In the genomic region with DNA sequence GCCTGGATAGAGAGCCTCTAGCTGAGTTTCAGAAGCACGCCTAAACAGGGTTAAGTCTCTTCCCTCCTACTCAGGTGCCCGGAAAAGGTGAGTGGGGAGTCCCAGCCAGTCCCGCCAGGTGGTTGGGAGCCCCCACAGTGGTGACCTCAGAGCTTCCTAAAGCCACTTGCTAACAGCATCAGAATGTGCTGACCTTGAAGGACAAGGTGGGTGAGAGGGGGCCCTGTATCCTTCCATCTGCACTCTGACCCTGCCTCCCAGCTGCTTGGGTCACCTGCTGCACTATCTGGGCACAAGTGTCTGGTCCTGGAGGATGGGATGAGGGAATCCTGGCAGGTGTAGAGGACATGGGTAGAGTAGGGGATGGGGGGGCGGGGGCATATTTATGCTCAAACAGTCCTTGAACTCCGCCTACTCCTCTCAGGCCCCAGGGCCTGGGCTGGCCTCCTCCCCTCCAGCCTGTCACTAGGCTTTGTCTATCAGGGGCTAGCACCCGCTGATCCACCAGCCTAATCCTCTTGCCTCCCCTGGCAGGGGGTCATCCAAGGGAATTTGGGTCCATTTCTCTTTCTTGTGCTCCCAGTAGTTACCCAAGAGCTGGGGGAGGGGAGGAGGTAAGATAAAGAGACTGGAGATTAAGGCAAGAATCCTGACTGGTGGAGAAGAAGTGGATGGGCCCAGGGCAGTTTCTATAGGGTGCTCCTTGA, we compare ENCODE assay signal across 15 cellular contexts. TPM values are rescaled to one million over a fixed set of nuclear protein-coding genes. Genes with fewer than 3 reads are reported as not detected.
DNase-seq lines count a peak whose midpoint lies in the region; ATAC-seq, FAIRE-seq and TF ChIP-seq lines count a peak whose summit lies in the region.
"Had no signal": no experiment of that assay in that cellular context is flagged by ENCODE, and none has a peak within 500 bp of the region (broad histone marks: within the 10 kb centered on the region; RNA-seq: fewer than 3 reads in every experiment).

No MANE protein-coding gene starts in this region.

- CTCF ChIA-PET in Caco-2 (lab: Charles Lee) = interaction anchor here (0.6 to 11.8 kb wide), 5 partner anchors 9 to 56 kb away, joined by 3 to 220 read pairs (median 6); partner anchors contain the start of genes C1QTNF5 and RNF26
- CTCF ChIA-PET in PC-3 (lab: Charles Lee) = interaction anchor here (1.1 kb wide), 1 partner anchor 40 kb away, joined by 4 read pairs; no protein-coding TSS in a partner anchor

- no peak for TF ChIP-seq CTCF in Caco-2 (IDR thresholded peaks at IDR 0.05; ENCODE audit: insufficient read depth in 1 of 2, low read depth in 1 of 2, low read length in 1 of 2, severe bottlenecking in 1 of 2, unreplicated experiment in 1 of 2)
- no peak for TF ChIP-seq CTCF in PC-3 (conservative IDR thresholded peaks at IDR 0.05; ENCODE audit: low read depth, low read length)
- no peak for TF ChIP-seq CTCF in keratinocyte (optimal IDR thresholded peaks at IDR 0.05 in 1 of 3, IDR thresholded peaks at IDR 0.05 in 1 of 3, conservative IDR thresholded peaks at IDR 0.05 in 1 of 3; ENCODE audit: extremely low read depth in 1 of 3, insufficient read depth in 2 of 3, low read length in 3 of 3)

- POLR2A ChIA-PET in Caco-2 (lab: Charles Lee) = interaction anchor here (0.6 kb wide), 1 partner anchor 38 kb away, joined by 13 read pairs; the partner anchor contains the start of gene C1QTNF5
- POLR2A ChIA-PET in PC-3 (lab: Charles Lee; ENCODE audit: unreplicated experiment) = interaction anchor here (0.7 kb wide), 1 partner anchor 38 kb away, joined by 6 read pairs; no protein-coding TSS in a partner anchor

- H3K27me3 ChIP-seq in Caco-2 (replicated peaks; ENCODE audit: control insufficient read depth, insufficient read depth, low read length) = no peaks in the 10 kb centered on the region; the same call in 1 of the 2 replicates
- no peaks in the 10 kb centered on the region for H3K27me3 ChIP-seq in PC-3 (ENCODE audit: low read length)
- peaks cover 2% of the 10 kb centered on the region for H3K27me3 ChIP-seq in keratinocyte (ENCODE audit: control insufficient read depth, extremely low read depth, insufficient read depth, low read length)
- H3K27me3 ChIP-seq: ascending aorta had no signal

- H3K9ac ChIP-seq in PC-3 (ENCODE audit: low read length) (no peak overlapping the region), keratinocyte (ENCODE audit: control insufficient read depth, extremely low read depth, insufficient read depth, low read length) (no peak overlapping the region)

- peaks cover 17% of the 10 kb centered on the region for H3K4me1 ChIP-seq in Caco-2
- H3K4me1 ChIP-seq in PC-3 (ENCODE audit: insufficient read depth, low read length) = peaks cover 27% of the 10 kb centered on the region
- H3K4me1 ChIP-seq in keratinocyte (ENCODE audit: control insufficient read depth, extremely low read depth, insufficient read depth, low read length) = peaks cover 34% of the 10 kb centered on the region

- FAIRE-seq in keratinocyte (lab: Jason Lieb, UNC) = no peak
- FAIRE-seq: islet of Langerhans had no signal

- H3K9me3 ChIP-seq in Caco-2 (no peaks in the 10 kb centered on the region), PC-3 (ENCODE audit: low read length) (no peaks in the 10 kb centered on the region), keratinocyte (ENCODE audit: control insufficient read depth, low read depth, low read length) (no peaks in the 10 kb centered on the region)
- H3K9me3 ChIP-seq: ascending aorta had no signal

- intact Hi-C loops in Caco-2 (cut with micrococcal nuclease; ENCODE audit: unreplicated experiment) = no loop called here
- intact Hi-C loops in PC-3 (cut with micrococcal nuclease) = no loop called here

- H3K79me2 ChIP-seq in PC-3 (ENCODE audit: low read length) (no peaks in the 10 kb centered on the region), keratinocyte (ENCODE audit: control insufficient read depth, insufficient read depth, low read length) (no peaks in the 10 kb centered on the region)

- no peaks in the 10 kb centered on the region for H3K36me3 Mint-ChIP-seq in Caco-2 (ENCODE audit: insufficient read depth, unreplicated experiment)
- H3K36me3 Mint-ChIP-seq: stimulated activated naive B cell treated with anti-CD40 and anti-IgM and Interleukin-4, amounts not matched to agents 10 μg/mL and 1 μg/mL and 100 μg/mL, for 72 hours had no signal

- H3K27ac ChIP-seq in PC-3 (ENCODE audit: low read length) (no peak overlapping the region), keratinocyte (ENCODE audit: control insufficient read depth, insufficient read depth, low read length) (no peak overlapping the region)
- H3K27ac ChIP-seq: ascending aorta had no signal

- H4K20me1 ChIP-seq in PC-3 (ENCODE audit: low read length) (no peaks in the 10 kb centered on the region), keratinocyte (ENCODE audit: control insufficient read depth, extremely low read depth, insufficient read depth, low read length) (no peaks in the 10 kb centered on the region)

- H3K9me1 ChIP-seq in keratinocyte (ENCODE audit: control insufficient read depth, extremely low read depth, insufficient read depth, low read length) = peaks cover 2% of the 10 kb centered on the region

- no peaks in the 10 kb centered on the region for H3K9me3 Mint-ChIP-seq in Caco-2 (ENCODE audit: unreplicated experiment)
- H3K9me3 Mint-ChIP-seq: activated T-cell treated with anti-CD3 and anti-CD28 coated beads, Interleukin-2, amount 50 U/mL, for 24 hours; nephron; stimulated activated naive B cell treated with anti-CD40 and anti-IgM and Interleukin-4, amounts not matched to agents 10 μg/mL and 1 μg/mL and 100 μg/mL, for 72 hours had no signal

- dilution Hi-C loops in keratinocyte (cut with MboI; ENCODE audit: extremely low pct_ligation_motif_present, low sequenced_read_pairs) = no loop called here

- H3K27me3 Mint-ChIP-seq in Caco-2 (ENCODE audit: insufficient read depth, unreplicated experiment) = peaks cover 3% of the 10 kb centered on the region
- H3K27me3 Mint-ChIP-seq: activated T-cell treated with anti-CD3 and anti-CD28 coated beads, Interleukin-2, amount 50 U/mL, for 24 hours had no signal

- H3K4me1 Mint-ChIP-seq in Caco-2 (ENCODE audit: low read depth, unreplicated experiment) = peaks cover 14% of the 10 kb centered on the region

- H3K4me2 ChIP-seq in PC-3 (ENCODE audit: low read length) = peak overlapping the region; percentile 38
- H3K4me2 ChIP-seq in keratinocyte (ENCODE audit: control insufficient read depth, extremely low read depth, insufficient read depth, low read depth, low read length) = peak overlapping the region; percentile 46

- DNase-seq in Caco-2 = no peak
- no peak for DNase-seq in PC-3
- no peak for DNase-seq in keratinocyte (ENCODE audit: low read depth, low spot score)
- DNase-seq in midbrain (lab: John Stamatoyannopoulos, UW) = no peak
- no peak for DNase-seq in NCI-H2107 treated with DMSO at 0.1 percent for 48 hours (lab: John Stamatoyannopoulos, UW; ENCODE audit: unreplicated experiment)
- DNase-seq: activated T-cell treated with anti-CD3 and anti-CD28 coated beads, Interleukin-2, amount 50 U/mL, for 24 hours; IMR-90; NCI-H2171 treated with DMSO at 0.1 percent for 48 hours; stimulated activated naive B cell treated with anti-CD40 and anti-IgM and Interleukin-4, amounts not matched to agents 10 μg/mL and 1 μg/mL and 100 μg/mL, for 72 hours had no signal

- H3K27ac Mint-ChIP-seq in Caco-2 (ENCODE audit: unreplicated experiment) = peak overlapping the region; percentile 8
- H3K27ac Mint-ChIP-seq: activated T-cell treated with anti-CD3 and anti-CD28 coated beads, Interleukin-2, amount 50 U/mL, for 24 hours had no signal

- H3K36me3 ChIP-seq in Caco-2 (ENCODE audit: control insufficient read depth, insufficient read depth, low read length) = no peaks in the 10 kb centered on the region
- H3K36me3 ChIP-seq in PC-3 (ENCODE audit: low read depth, low read length) = no peaks in the 10 kb centered on the region
- H3K36me3 ChIP-seq in keratinocyte (ENCODE audit: control insufficient read depth in 2 of 2, extremely low read depth in 1 of 2, insufficient read depth in 2 of 2, low read length in 2 of 2) = no peaks in the 10 kb centered on the region
- H3K36me3 ChIP-seq: ascending aorta had no signal

- H2AFZ ChIP-seq in PC-3 (ENCODE audit: low read length) (no peak overlapping the region), keratinocyte (ENCODE audit: control insufficient read depth, low read length) (no peak overlapping the region)

- ATAC-seq in PC-3 (no peak), HG02840 (IDR thresholded peaks at IDR 0.05; ENCODE audit: low FRiP score, unreplicated experiment) (no peak)
- ATAC-seq: stimulated activated naive B cell treated with anti-CD40 and anti-IgM and Interleukin-4, amounts not matched to agents 10 μg/mL and 1 μg/mL and 100 μg/mL, for 72 hours had no signal

- H3K4me3 Mint-ChIP-seq in Caco-2 (ENCODE audit: unreplicated experiment) = no peak overlapping the region
- H3K4me3 Mint-ChIP-seq: activated T-cell treated with anti-CD3 and anti-CD28 coated beads, Interleukin-2, amount 50 U/mL, for 24 hours; stimulated activated naive B cell treated with anti-CD40 and anti-IgM and Interleukin-4, amounts not matched to agents 10 μg/mL and 1 μg/mL and 100 μg/mL, for 72 hours had no signal

- H3F3A ChIP-seq in PC-3 (ENCODE audit: low read length, unreplicated experiment) = no peaks in the 10 kb centered on the region

- H3K9me2 ChIP-seq in PC-3 (replicated peaks; ENCODE audit: low read length) = no peaks in the 10 kb centered on the region

- H3K4me3 ChIP-seq in Caco-2 (ENCODE audit: low read depth, low read length) = no peak overlapping the region
- no peak overlapping the region for H3K4me3 ChIP-seq in PC-3 (ENCODE audit: low read length)
- H3K4me3 ChIP-seq in keratinocyte (ENCODE audit: control insufficient read depth in 2 of 3, extremely low read depth in 1 of 3, insufficient read depth in 2 of 3, low read depth in 1 of 3, low read length in 3 of 3) = peak overlapping the region in 1 of 3 experiments; percentile 37
- H3K4me3 ChIP-seq: ascending aorta had no signal

- BruUV-seq in Caco-2 (replicated peaks; lab: Mats Ljungman, UMichigan) = no TSS peak
- no TSS peak for BruUV-seq in PC-3 (replicated peaks; lab: Mats Ljungman, UMichigan)

RNA-seq across cellular contexts. Expression of gene USP2, which starts 3.4 kb away (rescaled TPM):
- 13.9 and 14.4 TPM in 2 replicates for total RNA-seq in Caco-2 (2022)
- total RNA-seq in PC-3 (2014; rRNA removed) = 0.92 and 1.8 TPM in 2 replicates
- 0.35 to 0.49 TPM (median 0.46 TPM) in 3 replicates for polyA plus RNA-seq in keratinocyte
- 8.9 TPM for polyA plus RNA-seq in keratinocyte (2011; ENCODE audit: low read depth)
- 0.27 and 0.29 TPM in 2 replicates for polyA plus RNA-seq in keratinocyte (2011; cell fraction: cytosol; rRNA removed)
- 0.62 and 0.80 TPM in 2 replicates for polyA plus RNA-seq in keratinocyte (2011; cell fraction: nucleus; rRNA removed)
- 0.44 and 12.1 TPM in 2 replicates for polyA plus RNA-seq in keratinocyte (2012; ENCODE audit: low replicate concordance)
- 0.49 to 1.2 TPM (median 0.79 TPM) in 3 replicates for polyA minus RNA-seq in keratinocyte
- polyA minus RNA-seq in keratinocyte (2011; cell fraction: cytosol; rRNA and poly(A)+ RNA removed) = not detected
- polyA minus RNA-seq in keratinocyte (2011; cell fraction: nucleus; rRNA and poly(A)+ RNA removed) = 0.84 and 1.0 TPM in 2 replicates
- total RNA-seq: ascending aorta had no signal

RNA-seq across cellular contexts. Expression of gene MFRP, which starts 31.6 kb away (rescaled TPM):
- total RNA-seq in Caco-2 (2022) (not detected in 2 replicates), PC-3 (2014; rRNA removed) (not detected in 2 replicates)
- polyA plus RNA-seq in keratinocyte = not detected in 3 replicates
- polyA plus RNA-seq in keratinocyte (2011; ENCODE audit: low read depth) = not detected
- polyA plus RNA-seq in keratinocyte (2011; cell fraction: cytosol; rRNA removed) = not detected in 2 replicates
- not detected in 2 replicates for polyA plus RNA-seq in keratinocyte (2011; cell fraction: nucleus; rRNA removed)
- polyA plus RNA-seq in keratinocyte (2012; ENCODE audit: low replicate concordance) = not detected in 2 replicates
- not detected in 3 replicates for polyA minus RNA-seq in keratinocyte
- polyA minus RNA-seq in keratinocyte (2011; cell fraction: cytosol; rRNA and poly(A)+ RNA removed) = not detected
- not detected in 2 replicates for polyA minus RNA-seq in keratinocyte (2011; cell fraction: nucleus; rRNA and poly(A)+ RNA removed)
- total RNA-seq: ascending aorta, epithelial cell of proximal tubule, IMR-90 had no signal
- polyA plus RNA-seq: BJ, IMR-90 had no signal

RNA-seq across cellular contexts. Expression of gene C1QTNF5, which starts 37.4 kb away (rescaled TPM):
- total RNA-seq in Caco-2 (2022) = 0.56 and 1.2 TPM in 2 replicates
- total RNA-seq in PC-3 (2014; rRNA removed) = 2.0 and 2.6 TPM in 2 replicates
- polyA plus RNA-seq in keratinocyte = 0.04 TPM in 1 of 3 replicates, not detected in the others
- polyA plus RNA-seq in keratinocyte (2011; ENCODE audit: low read depth) = not detected
- polyA plus RNA-seq in keratinocyte (2011; cell fraction: cytosol; rRNA removed) = 0.06 TPM in 1 of 2 replicates, not detected in the other
- polyA plus RNA-seq in keratinocyte (2011; cell fraction: nucleus; rRNA removed) = not detected in 2 replicates
- polyA plus RNA-seq in keratinocyte (2012; ENCODE audit: low replicate concordance) = not detected in 2 replicates
- polyA minus RNA-seq in keratinocyte = not detected in 3 replicates
- not detected for polyA minus RNA-seq in keratinocyte (2011; cell fraction: cytosol; rRNA and poly(A)+ RNA removed)
- polyA minus RNA-seq in keratinocyte (2011; cell fraction: nucleus; rRNA and poly(A)+ RNA removed) = not detected in 2 replicates

RNA-seq across cellular contexts. Expression of gene RNF26, which starts 43.8 kb away (rescaled TPM):
- total RNA-seq in Caco-2 (2022) (85.8 and 92.7 TPM in 2 replicates), PC-3 (2014; rRNA removed) (22.9 and 34.5 TPM in 2 replicates)
- polyA plus RNA-seq in keratinocyte = 9.1 to 27.7 TPM (median 13.2 TPM) in 3 replicates
- polyA plus RNA-seq in keratinocyte (2011; ENCODE audit: low read depth) = 2.2 TPM
- 13.2 and 16.9 TPM in 2 replicates for polyA plus RNA-seq in keratinocyte (2011; cell fraction: cytosol; rRNA removed)
- 18.1 and 23.2 TPM in 2 replicates for polyA plus RNA-seq in keratinocyte (2011; cell fraction: nucleus; rRNA removed)
- polyA plus RNA-seq in keratinocyte (2012; ENCODE audit: low replicate concordance) = 13.8 and 26.8 TPM in 2 replicates
- 24.4 to 88.9 TPM (median 29.9 TPM) in 3 replicates for polyA minus RNA-seq in keratinocyte
- 26.1 TPM for polyA minus RNA-seq in keratinocyte (2011; cell fraction: cytosol; rRNA and poly(A)+ RNA removed)
- polyA minus RNA-seq in keratinocyte (2011; cell fraction: nucleus; rRNA and poly(A)+ RNA removed) = 15.9 and 21.3 TPM in 2 replicates

RNA-seq across cellular contexts. Expression of gene THY1, which starts 44.9 kb away (rescaled TPM):
- total RNA-seq in Caco-2 (2022) = not detected in 2 replicates
- not detected in 2 replicates for total RNA-seq in PC-3 (2014; rRNA removed)
- 2.4 to 5.7 TPM (median 5.0 TPM) in 3 replicates for polyA plus RNA-seq in keratinocyte
- polyA plus RNA-seq in keratinocyte (2011; ENCODE audit: low read depth) = not detected
- 2.4 and 2.5 TPM in 2 replicates for polyA plus RNA-seq in keratinocyte (2011; cell fraction: cytosol; rRNA removed)
- 1.4 and 2.0 TPM in 2 replicates for polyA plus RNA-seq in keratinocyte (2011; cell fraction: nucleus; rRNA removed)
- 0.34 and 3.4 TPM in 2 replicates for polyA plus RNA-seq in keratinocyte (2012; ENCODE audit: low replicate concordance)
- 6.5 to 8.6 TPM (median 8.2 TPM) in 3 replicates for polyA minus RNA-seq in keratinocyte
- not detected for polyA minus RNA-seq in keratinocyte (2011; cell fraction: cytosol; rRNA and poly(A)+ RNA removed)
- polyA minus RNA-seq in keratinocyte (2011; cell fraction: nucleus; rRNA and poly(A)+ RNA removed) = 0.95 and 2.2 TPM in 2 replicates
